ENCODE assay signal across 1 cellular context in genomic region chr6:144725731-144726522, GRCh38.
TF ChIP-seq lines count a peak whose summit lies in the region.

No MANE protein-coding gene starts in this region.

TF ChIP-seq in SK-N-SH treated with all-trans-retinoic acid at 6 μM for 48 hours, 23 proteins besides CTCF, POLR2A, EP300 and RAD21 (continued from another document):
- TF ChIP-seq CSDC2 (CRISPR knock-in tag; IDR thresholded peaks at IDR 0.05) (no peak), SNAI2 (CRISPR knock-in tag; IDR thresholded peaks at IDR 0.05) (no peak), ZFP30 (CRISPR knock-in tag; IDR thresholded peaks at IDR 0.05) (no peak), TOX (CRISPR knock-in tag; IDR thresholded peaks at IDR 0.05; ENCODE audit: borderline replicate concordance) (no peak), CREB5 (CRISPR knock-in tag; IDR thresholded peaks at IDR 0.05; ENCODE audit: low read depth) (no peak), PATZ1 (CRISPR knock-in tag; IDR thresholded peaks at IDR 0.05; ENCODE audit: borderline replicate concordance) (no peak), RARB (CRISPR knock-in tag; IDR thresholded peaks at IDR 0.05) (no peak), ZNF70 (CRISPR knock-in tag; IDR thresholded peaks at IDR 0.05) (no peak), ZNF8 (CRISPR knock-in tag; IDR thresholded peaks at IDR 0.05) (no peak)
